40 cellular contexts compared by ENCODE assay signal in the genomic region with DNA sequence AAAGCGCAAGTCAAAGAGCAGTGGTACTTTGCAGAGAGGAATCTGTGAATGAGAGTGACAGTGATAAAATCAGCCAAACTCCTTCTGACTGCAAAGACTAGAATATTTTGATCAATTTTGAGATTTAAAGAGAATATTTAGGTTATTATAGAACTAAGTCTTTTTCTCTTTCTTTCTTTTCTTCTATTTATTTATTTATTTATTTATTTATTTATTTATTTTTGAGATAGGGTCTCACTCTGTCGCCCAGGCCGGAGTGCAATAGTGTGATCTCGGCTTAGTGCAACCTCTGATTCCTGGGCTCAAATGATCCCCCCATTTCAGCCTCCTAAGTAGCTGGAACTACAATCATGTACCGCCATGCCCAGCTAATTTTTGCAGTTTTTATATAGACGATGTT.
"Had no signal": no experiment of that assay in that cellular context is flagged by ENCODE, and none has a peak within 500 bp of the region (broad histone marks: within the 10 kb centered on the region; RNA-seq: fewer than 3 reads in every experiment).

No MANE protein-coding gene starts in this region.

- ATAC-seq: activated naive CD4-positive, alpha-beta T cell treated with anti-CD3 and anti-CD28 coated beads, Interleukin-2, amount 50 U/mL, for 72 hours; activated naive CD8-positive, alpha-beta T cell treated with anti-CD3 and anti-CD28 coated beads, Interleukin-2, amount 50 U/mL, for 24 hours; activated T-cell treated with anti-CD3 and anti-CD28 coated beads, Interleukin-2, amount 50 U/mL, for 4 hours; activated T-cell treated with anti-CD3 and anti-CD28 coated beads, Interleukin-2, amount 50 U/mL, for 72 hours; activated T-helper 17 cell treated with anti-CD3 and anti-CD28 coated beads, Interleukin-2, amount 50 U/mL, for 72 hours; body of pancreas had no signal

- H3K4me1 ChIP-seq: adrenal gland, body of pancreas, breast epithelium had no signal

- H3K36me3 Mint-ChIP-seq: activated naive CD4-positive, alpha-beta T cell treated with anti-CD3 and anti-CD28 coated beads, Interleukin-2, amount 10 ng/mL, durations not matched to agents 7 days and 5 days; activated naive CD4-positive, alpha-beta T cell treated with anti-CD3 and anti-CD28 coated beads, Interleukin-2, amount 50 U/mL, for 24 hours; activated naive CD4-positive, alpha-beta T cell treated with anti-CD3 and anti-CD28 coated beads, Interleukin-2, amount 50 U/mL, for 72 hours; activated naive CD8-positive, alpha-beta T cell; activated naive CD8-positive, alpha-beta T cell treated with anti-CD3 and anti-CD28 coated beads for 36 hours; activated naive CD8-positive, alpha-beta T cell treated with anti-CD3 and anti-CD28 coated beads, Interleukin-2, amount 10 ng/mL, durations not matched to agents 7 days and 5 days had no signal

- H3K4me1 Mint-ChIP-seq: activated naive CD4-positive, alpha-beta T cell treated with anti-CD3 and anti-CD28 coated beads, Interleukin-2, amount 10 ng/mL, durations not matched to agents 7 days and 5 days; activated naive CD4-positive, alpha-beta T cell treated with anti-CD3 and anti-CD28 coated beads, Interleukin-2, amount 50 U/mL, for 24 hours; activated naive CD8-positive, alpha-beta T cell treated with anti-CD3 and anti-CD28 coated beads for 36 hours; activated naive CD8-positive, alpha-beta T cell treated with anti-CD3 and anti-CD28 coated beads, Interleukin-2, amount 10 ng/mL, durations not matched to agents 7 days and 5 days; activated naive CD8-positive, alpha-beta T cell treated with anti-CD3 and anti-CD28 coated beads, Interleukin-2, amount 50 U/mL, for 24 hours; activated T-helper 17 cell treated with anti-CD3 and anti-CD28 coated beads, Interleukin-2, amount 50 U/mL, for 72 hours; central memory CD8-positive, alpha-beta T cell had no signal

- DNase-seq: activated effector memory CD4-positive, alpha-beta T cell treated with anti-CD3 and anti-CD28 coated beads, Interleukin-2, amount 50 U/mL, for 16 hours; activated effector memory CD4-positive, alpha-beta T cell treated with Interleukin-2 at 50 U/mL for 16 hours; activated gamma-delta T cell; activated gamma-delta T cell treated with Interleukin-2 at 50 U/mL for 16 hours; activated naive CD4-positive, alpha-beta T cell; activated naive CD4-positive, alpha-beta T cell treated with anti-CD3 and anti-CD28 coated beads for 36 hours; activated naive CD4-positive, alpha-beta T cell treated with anti-CD3 and anti-CD28 coated beads, Interleukin-2, amount 10 ng/mL, durations not matched to agents 7 days and 5 days; activated naive CD4-positive, alpha-beta T cell treated with anti-CD3 and anti-CD28 coated beads, Interleukin-2, amount 50 U/mL, for 16 hours; activated naive CD4-positive, alpha-beta T cell treated with Interleukin-2 at 50 U/mL for 16 hours; activated naive CD8-positive, alpha-beta T cell treated with anti-CD3 and anti-CD28 coated beads for 36 hours; activated naive CD8-positive, alpha-beta T cell treated with anti-CD3 and anti-CD28 coated beads, Interleukin-2, amount 10 ng/mL, durations not matched to agents 7 days and 5 days; activated naive CD8-positive, alpha-beta T cell treated with anti-CD3 and anti-CD28 coated beads, Interleukin-2, amount 50 U/mL, for 24 hours; activated T-cell treated with anti-CD3 and anti-CD28 coated beads, Interleukin-2, amount 50 U/mL, for 1 hour; activated T-cell treated with anti-CD3 and anti-CD28 coated beads, Interleukin-2, amount 50 U/mL, for 24 hours; activated T-cell treated with anti-CD3 and anti-CD28 coated beads, Interleukin-2, amount 50 U/mL, for 4 hours; activated T-cell treated with anti-CD3 and anti-CD28 coated beads, Interleukin-2, amount 50 U/mL, for 48 hours; activated T-cell treated with anti-CD3 and anti-CD28 coated beads, Interleukin-2, amount 50 U/mL, for 72 hours; adrenal gland; amniotic stem cell; amygdala; anterior cingulate cortex; aorta; body of pancreas; brain microvascular endothelial cell; caudate nucleus; central memory CD4-positive, alpha-beta T cell; cerebellar nuclear complex had no signal

- FAIRE-seq: astrocyte, bronchial epithelial cell had no signal

- H3K27me3 Mint-ChIP-seq: activated naive CD4-positive, alpha-beta T cell treated with anti-CD3 and anti-CD28 coated beads, Interleukin-2, amount 10 ng/mL, durations not matched to agents 7 days and 5 days; activated naive CD4-positive, alpha-beta T cell treated with anti-CD3 and anti-CD28 coated beads, Interleukin-2, amount 50 U/mL, for 24 hours; activated naive CD8-positive, alpha-beta T cell; activated naive CD8-positive, alpha-beta T cell treated with anti-CD3 and anti-CD28 coated beads for 36 hours; activated naive CD8-positive, alpha-beta T cell treated with anti-CD3 and anti-CD28 coated beads, Interleukin-2, amount 10 ng/mL, durations not matched to agents 7 days and 5 days; activated naive CD8-positive, alpha-beta T cell treated with anti-CD3 and anti-CD28 coated beads, Interleukin-2, amount 50 U/mL, for 24 hours; activated T-cell treated with anti-CD3 and anti-CD28 coated beads, Interleukin-2, amount 50 U/mL, for 24 hours; activated T-helper 17 cell treated with anti-CD3 and anti-CD28 coated beads, Interleukin-2, amount 50 U/mL, for 72 hours; brain; central memory CD8-positive, alpha-beta T cell had no signal

- H3K4me3 ChIP-seq: adrenal gland, ascending aorta, body of pancreas, breast epithelium, cardiac muscle cell had no signal

- H3K27ac Mint-ChIP-seq: activated naive CD4-positive, alpha-beta T cell treated with anti-CD3 and anti-CD28 coated beads for 36 hours; activated naive CD4-positive, alpha-beta T cell treated with anti-CD3 and anti-CD28 coated beads, Interleukin-2, amount 10 ng/mL, durations not matched to agents 7 days and 5 days; activated naive CD4-positive, alpha-beta T cell treated with anti-CD3 and anti-CD28 coated beads, Interleukin-2, amount 50 U/mL, for 24 hours; activated naive CD4-positive, alpha-beta T cell treated with anti-CD3 and anti-CD28 coated beads, Interleukin-2, amount 50 U/mL, for 72 hours; activated naive CD8-positive, alpha-beta T cell; activated naive CD8-positive, alpha-beta T cell treated with anti-CD3 and anti-CD28 coated beads for 36 hours; activated naive CD8-positive, alpha-beta T cell treated with anti-CD3 and anti-CD28 coated beads, Interleukin-2, amount 10 ng/mL, durations not matched to agents 7 days and 5 days; activated naive CD8-positive, alpha-beta T cell treated with anti-CD3 and anti-CD28 coated beads, Interleukin-2, amount 50 U/mL, for 24 hours; activated T-cell treated with anti-CD3 and anti-CD28 coated beads, Interleukin-2, amount 50 U/mL, for 24 hours; activated T-cell treated with anti-CD3 and anti-CD28 coated beads, Interleukin-2, amount 50 U/mL, for 72 hours; activated T-helper 1 cell treated with anti-CD3 and anti-CD28 coated beads, Interleukin-12 subunit alpha, Interleukin-12 subunit beta, Interleukin-2, Interleukin-4 antibody, amounts not matched to agents 30 ng/mL and 10 ng/mL and 1 ng/mL, durations not matched to agents 14 hours and 24 hours and 36 hours; activated T-helper 17 cell treated with anti-CD3 and anti-CD28 coated beads, Interleukin-2, amount 50 U/mL, for 72 hours; activated T-helper 2 cell treated with anti-CD3 and anti-CD28 coated beads, Interferon-gamma antibody, Interleukin-2, Interleukin-4, amounts not matched to agents 10 μg/mL and 5 μg/mL and 100 μg/mL, durations not matched to agents 14 hours and 24 hours and 36 hours; brain had no signal

- H3K4me3 Mint-ChIP-seq: activated naive CD4-positive, alpha-beta T cell treated with anti-CD3 and anti-CD28 coated beads for 36 hours; activated naive CD4-positive, alpha-beta T cell treated with anti-CD3 and anti-CD28 coated beads, Interleukin-2, amount 10 ng/mL, durations not matched to agents 7 days and 5 days; activated naive CD4-positive, alpha-beta T cell treated with anti-CD3 and anti-CD28 coated beads, Interleukin-2, amount 50 U/mL, for 24 hours; activated naive CD8-positive, alpha-beta T cell; activated naive CD8-positive, alpha-beta T cell treated with anti-CD3 and anti-CD28 coated beads for 36 hours; activated naive CD8-positive, alpha-beta T cell treated with anti-CD3 and anti-CD28 coated beads, Interleukin-2, amount 10 ng/mL, durations not matched to agents 7 days and 5 days; activated naive CD8-positive, alpha-beta T cell treated with anti-CD3 and anti-CD28 coated beads, Interleukin-2, amount 50 U/mL, for 24 hours; activated T-cell treated with anti-CD3 and anti-CD28 coated beads, Interleukin-2, amount 50 U/mL, for 24 hours; activated T-cell treated with anti-CD3 and anti-CD28 coated beads, Interleukin-2, amount 50 U/mL, for 4 hours; activated T-cell treated with anti-CD3 and anti-CD28 coated beads, Interleukin-2, amount 50 U/mL, for 72 hours; activated T-helper 1 cell treated with anti-CD3 and anti-CD28 coated beads, Interleukin-12 subunit alpha, Interleukin-12 subunit beta, Interleukin-2, Interleukin-4 antibody, amounts not matched to agents 30 ng/mL and 10 ng/mL and 1 ng/mL, durations not matched to agents 14 hours and 24 hours and 36 hours; activated T-helper 17 cell treated with anti-CD3 and anti-CD28 coated beads, Interleukin-2, amount 50 U/mL, for 72 hours; brain; central memory CD8-positive, alpha-beta T cell had no signal

- H3K27me3 ChIP-seq: adrenal gland, ascending aorta, body of pancreas, brain microvascular endothelial cell, breast epithelium, cardiac muscle cell had no signal

- H3K36me3 ChIP-seq: adrenal gland, ascending aorta, brain microvascular endothelial cell, breast epithelium, cardiac muscle cell had no signal

- H3K27ac ChIP-seq: adrenal gland, ascending aorta, body of pancreas, brain microvascular endothelial cell, breast epithelium, cardiac muscle cell had no signal

- H3K9me3 ChIP-seq: body of pancreas had no signal

- H3K9me3 Mint-ChIP-seq: activated naive CD4-positive, alpha-beta T cell treated with anti-CD3 and anti-CD28 coated beads, Interleukin-2, amount 50 U/mL, for 24 hours; activated T-helper 17 cell treated with anti-CD3 and anti-CD28 coated beads, Interleukin-2, amount 50 U/mL, for 72 hours had no signal
